In the genomic region with DNA sequence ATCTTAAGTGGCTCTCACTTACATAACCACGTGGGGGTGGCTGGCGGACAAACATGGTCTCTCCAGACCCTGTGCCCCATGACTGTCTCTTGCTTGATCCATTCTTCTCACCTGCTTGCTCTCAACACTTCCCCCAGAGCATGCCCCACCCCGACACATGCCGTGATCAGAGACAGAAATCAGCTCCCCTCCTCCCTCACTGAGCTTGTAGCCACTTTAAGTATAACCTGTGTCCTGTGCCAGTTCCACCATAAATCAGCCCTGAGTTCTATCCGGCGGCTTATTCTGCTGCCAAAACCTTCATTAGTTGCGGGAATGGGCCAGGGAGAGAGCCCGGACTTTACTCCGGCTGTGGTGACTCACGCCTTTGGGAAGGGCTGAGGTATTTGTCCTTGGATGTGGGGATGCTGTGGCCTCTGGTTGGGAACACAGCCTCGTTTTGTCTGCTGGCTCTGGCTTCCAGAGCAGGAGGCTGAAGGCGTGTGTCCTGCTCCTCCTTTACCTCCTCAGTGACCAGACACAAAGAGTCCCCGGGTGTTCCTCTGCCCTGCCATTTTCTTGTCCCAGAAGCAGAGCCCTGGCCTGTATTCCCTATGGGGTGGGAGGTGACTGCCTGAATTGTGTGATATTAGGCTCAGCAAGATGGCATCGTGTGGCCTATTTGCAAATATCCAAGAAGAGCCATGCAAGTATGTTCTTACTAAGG, we compare ENCODE assay signal across 10 cellular contexts. TPM values are rescaled to one million over a fixed set of nuclear protein-coding genes. Genes with fewer than 3 reads are reported as not detected.
DNase-seq lines count a peak whose midpoint lies in the region; ATAC-seq and TF ChIP-seq lines count a peak whose summit lies in the region.
"Had no signal": no experiment of that assay in that cellular context is flagged by ENCODE, and none has a peak within 500 bp of the region (broad histone marks: within the 10 kb centered on the region; RNA-seq: fewer than 3 reads in every experiment).

No MANE protein-coding gene starts in this region.

- no TSS peak for BruUV-seq in PC-9 (replicated peaks; lab: Mats Ljungman, UMichigan)

- CTCF ChIA-PET in PC-9 (lab: Charles Lee), result interaction anchor here (0.6 kb wide), 1 partner anchor 59 kb away, joined by 3 read pairs; no protein-coding TSS in a partner anchor
- CTCF ChIA-PET in activated naive CD4-positive, alpha-beta T cell treated with anti-CD3 and anti-CD28 coated beads, Interleukin-2, amount 10 ng/mL, durations not matched to agents 7 days and 5 days (lab: Charles Lee), result no interaction called here

- POLR2A ChIA-PET in PC-9 (lab: Charles Lee; ENCODE audit: unreplicated experiment), result no interaction called here

- intact Hi-C loops in PC-9 (cut with micrococcal nuclease; ENCODE audit: unreplicated experiment), result loop anchor here (2.0 kb wide), 1 partner anchor 26 kb away; no protein-coding TSS in a partner anchor

- H3K9me3 ChIP-seq in BE2C (no peaks in the 10 kb centered on the region), PC-9 (ENCODE audit: insufficient read depth, low read depth) (no peaks in the 10 kb centered on the region)

- H3K4me1 ChIP-seq in BE2C (peaks cover 30% of the 10 kb centered on the region), PC-9 (replicated peaks; ENCODE audit: insufficient read depth) (peaks cover 81% of the 10 kb centered on the region)

- H3K36me3 ChIP-seq in BE2C, result peaks cover under 1% of the 10 kb centered on the region; the same call in 1 of the 2 replicates
- H3K36me3 ChIP-seq in PC-9 (ENCODE audit: low read depth), result peaks cover 54% of the 10 kb centered on the region

- H3K4me2 ChIP-seq in PC-9, result 0 out of 2 replicates have a peak overlapping the region, but pooled peaks have one; percentile 8

- ATAC-seq in omental fat pad (ENCODE audit: low FRiP score) (peak; percentile 77), HG02763 (IDR thresholded peaks at IDR 0.05; ENCODE audit: unreplicated experiment) (no peak), HG03342 (IDR thresholded peaks at IDR 0.05; ENCODE audit: unreplicated experiment) (no peak)
- ATAC-seq: naive thymus-derived CD8-positive, alpha-beta T cell had no signal

- TF ChIP-seq CTCF in BE2C (IDR thresholded peaks at IDR 0.05; ENCODE audit: low read depth, low read length) (no peak), PC-9 (conservative IDR thresholded peaks at IDR 0.05) (no peak), omental fat pad (IDR thresholded peaks at IDR 0.05) (no peak)

- H3K36me3 Mint-ChIP-seq in activated naive CD4-positive, alpha-beta T cell treated with anti-CD3 and anti-CD28 coated beads, Interleukin-2, amount 10 ng/mL, durations not matched to agents 7 days and 5 days, result no peaks in the 10 kb centered on the region
- H3K36me3 Mint-ChIP-seq: activated naive CD8-positive, alpha-beta T cell treated with anti-CD3 and anti-CD28 coated beads, Interleukin-2, amount 10 ng/mL, durations not matched to agents 7 days and 5 days; naive thymus-derived CD8-positive, alpha-beta T cell had no signal

- H4K20me1 ChIP-seq in PC-9 (ENCODE audit: insufficient read depth), result no peaks in the 10 kb centered on the region; the same call in 1 of the 2 replicates

- no peaks in the 10 kb centered on the region for H3K9me2 ChIP-seq in PC-9 (ENCODE audit: insufficient read depth)

- H3K4me3 Mint-ChIP-seq in activated naive CD4-positive, alpha-beta T cell treated with anti-CD3 and anti-CD28 coated beads, Interleukin-2, amount 10 ng/mL, durations not matched to agents 7 days and 5 days, result no peak overlapping the region
- H3K4me3 Mint-ChIP-seq: activated naive CD8-positive, alpha-beta T cell treated with anti-CD3 and anti-CD28 coated beads, Interleukin-2, amount 10 ng/mL, durations not matched to agents 7 days and 5 days; naive thymus-derived CD8-positive, alpha-beta T cell had no signal

- no peak overlapping the region for H3K4me3 ChIP-seq in BE2C (ENCODE audit: low read depth, low read length)
- H3K4me3 ChIP-seq in PC-9, result no peak overlapping the region

- H3F3A ChIP-seq in PC-9 (ENCODE audit: insufficient read depth, low read depth), result peaks cover 98% of the 10 kb centered on the region

- no peaks in the 10 kb centered on the region for H3K9me3 Mint-ChIP-seq in activated naive CD4-positive, alpha-beta T cell treated with anti-CD3 and anti-CD28 coated beads, Interleukin-2, amount 10 ng/mL, durations not matched to agents 7 days and 5 days
- H3K9me3 Mint-ChIP-seq: activated naive CD8-positive, alpha-beta T cell treated with anti-CD3 and anti-CD28 coated beads, Interleukin-2, amount 10 ng/mL, durations not matched to agents 7 days and 5 days; naive thymus-derived CD8-positive, alpha-beta T cell had no signal

- peaks cover 39% of the 10 kb centered on the region for H3K27me3 Mint-ChIP-seq in activated naive CD4-positive, alpha-beta T cell treated with anti-CD3 and anti-CD28 coated beads, Interleukin-2, amount 10 ng/mL, durations not matched to agents 7 days and 5 days

- no peak overlapping the region for H2AFZ ChIP-seq in PC-9

- DNase-seq in BE2C (peak; percentile 15), PC-9 (peak in 1 of 2 experiments; percentile 60), fibroblast of peridontal ligament (ENCODE audit: extremely low read depth) (peak; percentile 78), omental fat pad (ENCODE audit: low spot score) (peak; percentile 36), KBM-7 (no peak)
- no peak for DNase-seq in activated naive CD4-positive, alpha-beta T cell treated with anti-CD3 and anti-CD28 coated beads, Interleukin-2, amount 10 ng/mL, durations not matched to agents 7 days and 5 days
- DNase-seq: activated naive CD8-positive, alpha-beta T cell treated with anti-CD3 and anti-CD28 coated beads, Interleukin-2, amount 10 ng/mL, durations not matched to agents 7 days and 5 days; naive thymus-derived CD8-positive, alpha-beta T cell had no signal

- H3K4me1 Mint-ChIP-seq in activated naive CD4-positive, alpha-beta T cell treated with anti-CD3 and anti-CD28 coated beads, Interleukin-2, amount 10 ng/mL, durations not matched to agents 7 days and 5 days, result no peaks in the 10 kb centered on the region
- H3K4me1 Mint-ChIP-seq: activated naive CD8-positive, alpha-beta T cell treated with anti-CD3 and anti-CD28 coated beads, Interleukin-2, amount 10 ng/mL, durations not matched to agents 7 days and 5 days had no signal

- in situ Hi-C loops in KBM-7 (cut with MboI; ENCODE audit: low pct_unique_long_range_greater_than_20kb, low sequenced_read_pairs), result no loop called here

- no peaks in the 10 kb centered on the region for H3K27me3 ChIP-seq in BE2C
- H3K27me3 ChIP-seq in PC-9 (ENCODE audit: insufficient read depth, low read depth), result no peaks in the 10 kb centered on the region

- no peaks in the 10 kb centered on the region for H3K79me2 ChIP-seq in PC-9 (ENCODE audit: low read depth)

- no peak overlapping the region for H3K27ac Mint-ChIP-seq in activated naive CD4-positive, alpha-beta T cell treated with anti-CD3 and anti-CD28 coated beads, Interleukin-2, amount 10 ng/mL, durations not matched to agents 7 days and 5 days
- H3K27ac Mint-ChIP-seq: activated naive CD8-positive, alpha-beta T cell treated with anti-CD3 and anti-CD28 coated beads, Interleukin-2, amount 10 ng/mL, durations not matched to agents 7 days and 5 days had no signal

- H3K27ac ChIP-seq in PC-9, result peak overlapping the region; percentile 33; the same call in 1 of the 2 replicates

RNA-seq across cellular contexts. Expression of a gene that starts 21.1 kb away (rescaled TPM):
- 32.3 TPM for polyA plus RNA-seq in BE2C (2012; ENCODE audit: insufficient read depth, insufficient read length, low read depth)
- total RNA-seq in PC-9 (2021), result 24.4 and 33.5 TPM in 2 replicates
- 10 to 100 TPM; 55.7 to 82.4 (median 61.8) TPM for total RNA-seq in omental fat pad

RNA-seq across cellular contexts. Expression of a gene that starts 32.8 kb away (rescaled TPM):
- polyA plus RNA-seq in BE2C (2012; ENCODE audit: insufficient read depth, insufficient read length, low read depth), result 137 TPM
- total RNA-seq in PC-9 (2021) (147 and 212 TPM in 2 replicates), omental fat pad (10 to 100 TPM; 44.2 to 88.7 (median 55.2) TPM)

RNA-seq across cellular contexts. Expression of a gene that starts 52.0 kb away (rescaled TPM):
- 2.9 TPM for polyA plus RNA-seq in BE2C (2012; ENCODE audit: insufficient read depth, insufficient read length, low read depth)
- total RNA-seq in PC-9 (2021), result 221 and 273 TPM in 2 replicates
- 10 to 100 TPM in 2 of 4 donors, 1 to 10 TPM in 2; 2.8 to 19.9 (median 11.1) TPM for total RNA-seq in omental fat pad
- polyA plus RNA-seq: naive thymus-derived CD8-positive, alpha-beta T cell had no signal

Comparison
In these comparisons a context has a peak if more than half of its experiments do, and no peak if none do; other contexts are left out.
1. DNase-seq: peak in BE2C (single experiment), fibroblast of peridontal ligament (single experiment) and omental fat pad (single experiment); none in activated naive CD4-positive, alpha-beta T cell treated with anti-CD3 and anti-CD28 coated beads, Interleukin-2, amount 10 ng/mL, durations not matched to agents 7 days and 5 days (single experiment) and KBM-7 (single experiment).
2. RNA of a gene that starts 52.0 kb away (total RNA-seq): 221 to 273 TPM in PC-9; 2.8 to 19.9 TPM in omental fat pad; every median in the first group is over 10 times any median in the second.